11 cellular contexts compared by ENCODE assay signal in genomic region chr16:3460121-3460520, GRCh38. TPM values are rescaled to one million over a fixed set of nuclear protein-coding genes. Genes with fewer than 3 reads are reported as not detected.
DNase-seq lines count a peak whose midpoint lies in the region; ATAC-seq, FAIRE-seq and TF ChIP-seq lines count a peak whose summit lies in the region.
"Had no signal": no experiment of that assay in that cellular context is flagged by ENCODE, and none has a peak within 500 bp of the region (broad histone marks: within the 10 kb centered on the region; RNA-seq: fewer than 3 reads in every experiment).

No MANE protein-coding gene starts in this region.

- H3K27me3 Mint-ChIP-seq in activated naive CD4-positive, alpha-beta T cell treated with anti-CD3 and anti-CD28 coated beads, Interleukin-2, amount 10 ng/mL, durations not matched to agents 7 days and 5 days: no peaks in the 10 kb centered on the region
- H3K27me3 Mint-ChIP-seq in activated CD4-positive, alpha-beta memory T cell treated with anti-CD3 and anti-CD28 coated beads, Interleukin-2, amount 10 ng/mL, durations not matched to agents 7 days and 5 days: no peaks in the 10 kb centered on the region

- H3K9me3 ChIP-seq in kidney (ENCODE audit: control insufficient read depth in 1 of 2, low read length in 2 of 2): no peaks in the 10 kb centered on the region
- no peaks in the 10 kb centered on the region for H3K9me3 ChIP-seq in stomach

- peaks cover 18% of the 10 kb centered on the region for H3K36me3 Mint-ChIP-seq in activated naive CD4-positive, alpha-beta T cell treated with anti-CD3 and anti-CD28 coated beads, Interleukin-2, amount 10 ng/mL, durations not matched to agents 7 days and 5 days
- peaks cover 6 to 7% of the 10 kb centered on the region in 2 donors for H3K36me3 Mint-ChIP-seq in activated naive CD4-positive, alpha-beta T cell treated with anti-CD3 and anti-CD28 coated beads, Interleukin-2, amount 50 U/mL, for 72 hours
- peaks cover 16% of the 10 kb centered on the region for H3K36me3 Mint-ChIP-seq in activated CD4-positive, alpha-beta memory T cell treated with anti-CD3 and anti-CD28 coated beads, Interleukin-2, amount 10 ng/mL, durations not matched to agents 7 days and 5 days (ENCODE audit: low read depth)

- no peaks in the 10 kb centered on the region for H3K36me3 ChIP-seq in kidney (ENCODE audit: control insufficient read depth in 1 of 2, insufficient read depth in 2 of 2, low read length in 2 of 2)
- H3K36me3 ChIP-seq in stomach: peaks cover 0 to 6% (median 0%) of the 10 kb centered on the region in 4 donors

- DNase-seq in activated naive CD4-positive, alpha-beta T cell treated with anti-CD3 and anti-CD28 coated beads, Interleukin-2, amount 10 ng/mL, durations not matched to agents 7 days and 5 days: no peak
- no peak for DNase-seq in activated naive CD4-positive, alpha-beta T cell treated with anti-CD3 and anti-CD28 coated beads, Interleukin-2, amount 50 U/mL, for 72 hours (ENCODE audit: low spot score in 2 of 2)
- no peak for DNase-seq in activated CD4-positive, alpha-beta memory T cell treated with anti-CD3 and anti-CD28 coated beads, Interleukin-2, amount 10 ng/mL, durations not matched to agents 7 days and 5 days
- DNase-seq in kidney (peak; percentile 29), stomach (no peak), DMS114 treated with DMSO at 0.1 percent for 48 hours (lab: John Stamatoyannopoulos, UW; ENCODE audit: unreplicated experiment) (no peak)
- DNase-seq in stimulated activated CD4-positive, alpha-beta T cell treated with anti-CD3 and anti-CD28 coated beads, Interleukin-15, amount 100 ng/mL, for 24 hours: no peak
- no peak for DNase-seq in effector CD4-positive, alpha-beta T cell
- DNase-seq: NCI-H1092 treated with DMSO at 0.1 percent for 48 hours had no signal

- 54 to 69% (median 60%) methylated on average over 7 of the region's 7 CpGs for WGBS in stomach, 5 donors

- no peak for TF ChIP-seq CTCF in kidney (IDR thresholded peaks at IDR 0.05; ENCODE audit: borderline replicate concordance, extremely low read depth, insufficient read depth)
- TF ChIP-seq CTCF in stomach (IDR thresholded peaks at IDR 0.05): no peak

- intact Hi-C loops in kidney (cut with DNase I) (no loop called here), stomach (cut with DNase I; ENCODE audit: low total_unique reads) (no loop called here)

- peak overlapping the region; percentile 33 to 97 for H3K9ac ChIP-seq in kidney (ENCODE audit: low read length in 2 of 2)

- H3K9me3 Mint-ChIP-seq in activated naive CD4-positive, alpha-beta T cell treated with anti-CD3 and anti-CD28 coated beads, Interleukin-2, amount 10 ng/mL, durations not matched to agents 7 days and 5 days: no peaks in the 10 kb centered on the region
- H3K9me3 Mint-ChIP-seq in activated naive CD4-positive, alpha-beta T cell treated with anti-CD3 and anti-CD28 coated beads, Interleukin-2, amount 50 U/mL, for 72 hours: no peaks in the 10 kb centered on the region
- H3K9me3 Mint-ChIP-seq in activated CD4-positive, alpha-beta memory T cell treated with anti-CD3 and anti-CD28 coated beads, Interleukin-2, amount 10 ng/mL, durations not matched to agents 7 days and 5 days: no peaks in the 10 kb centered on the region

- peaks cover 31 to 38% of the 10 kb centered on the region in 2 donors for H3K4me1 ChIP-seq in kidney (ENCODE audit: control insufficient read depth in 1 of 2, insufficient read depth in 1 of 2, low read depth in 1 of 2, low read length in 2 of 2)
- peaks cover 51 to 85% (median 76%) of the 10 kb centered on the region in 4 donors for H3K4me1 ChIP-seq in stomach

- TF ChIP-seq EP300 in stomach (IDR thresholded peaks at IDR 0.05): no peak

- ATAC-seq in activated naive CD4-positive, alpha-beta T cell treated with anti-CD3 and anti-CD28 coated beads, Interleukin-2, amount 50 U/mL, for 72 hours: no peak

- H3K27ac ChIP-seq in kidney (ENCODE audit: low read depth in 2 of 2, low read length in 2 of 2): peak overlapping the region; percentile 81 to 98
- peak overlapping the region; percentile 59 to 99 (median 97) for H3K27ac ChIP-seq in stomach
- H3K27ac ChIP-seq: C4-2B had no signal

- peak overlapping the region; percentile 90 for H3K4me3 Mint-ChIP-seq in activated naive CD4-positive, alpha-beta T cell treated with anti-CD3 and anti-CD28 coated beads, Interleukin-2, amount 10 ng/mL, durations not matched to agents 7 days and 5 days
- peak overlapping the region; percentile 3 for H3K4me3 Mint-ChIP-seq in activated CD4-positive, alpha-beta memory T cell treated with anti-CD3 and anti-CD28 coated beads, Interleukin-2, amount 10 ng/mL, durations not matched to agents 7 days and 5 days

- H3K4me3 ChIP-seq in kidney (ENCODE audit: low read length in 2 of 2): peak overlapping the region; percentile 88 to 90
- peak overlapping the region in 2 of 4 donors; percentile 89 to 90 for H3K4me3 ChIP-seq in stomach

- no peak for TF ChIP-seq POLR2A in stomach (IDR thresholded peaks at IDR 0.05)

- peaks cover 64% of the 10 kb centered on the region for H3K4me1 Mint-ChIP-seq in activated naive CD4-positive, alpha-beta T cell treated with anti-CD3 and anti-CD28 coated beads, Interleukin-2, amount 10 ng/mL, durations not matched to agents 7 days and 5 days
- H3K4me1 Mint-ChIP-seq in activated CD4-positive, alpha-beta memory T cell treated with anti-CD3 and anti-CD28 coated beads, Interleukin-2, amount 10 ng/mL, durations not matched to agents 7 days and 5 days: peaks cover 57% of the 10 kb centered on the region

- POLR2A ChIA-PET in activated CD4-positive, alpha-beta memory T cell treated with anti-CD3 and anti-CD28 coated beads, Interleukin-2, amount 10 ng/mL, durations not matched to agents 7 days and 5 days (lab: Charles Lee): interaction anchor here (1.1 kb wide), 1 partner anchor 9 kb away, joined by 3 read pairs; no protein-coding TSS in a partner anchor

- H3K27ac Mint-ChIP-seq in activated naive CD4-positive, alpha-beta T cell treated with anti-CD3 and anti-CD28 coated beads, Interleukin-2, amount 10 ng/mL, durations not matched to agents 7 days and 5 days: no peak overlapping the region
- H3K27ac Mint-ChIP-seq in activated naive CD4-positive, alpha-beta T cell treated with anti-CD3 and anti-CD28 coated beads, Interleukin-2, amount 50 U/mL, for 72 hours: no peak overlapping the region
- H3K27ac Mint-ChIP-seq in activated CD4-positive, alpha-beta memory T cell treated with anti-CD3 and anti-CD28 coated beads, Interleukin-2, amount 10 ng/mL, durations not matched to agents 7 days and 5 days: peak overlapping the region; percentile 37

- no peaks in the 10 kb centered on the region for H3K27me3 ChIP-seq in stomach

- CTCF ChIA-PET in activated naive CD4-positive, alpha-beta T cell treated with anti-CD3 and anti-CD28 coated beads, Interleukin-2, amount 10 ng/mL, durations not matched to agents 7 days and 5 days (lab: Charles Lee): no interaction called here
- CTCF ChIA-PET in activated CD4-positive, alpha-beta memory T cell treated with anti-CD3 and anti-CD28 coated beads, Interleukin-2, amount 10 ng/mL, durations not matched to agents 7 days and 5 days (lab: Charles Lee): no interaction called here

- FAIRE-seq in kidney (lab: Jason Lieb, UNC): no peak
- FAIRE-seq: frontal cortex had no signal

RNA-seq across cellular contexts. Expression of gene NAA60, which starts 16.6 kb away (rescaled TPM):
- total RNA-seq in activated naive CD4-positive, alpha-beta T cell treated with anti-CD3 and anti-CD28 coated beads, Interleukin-2, amount 50 U/mL, for 72 hours: 10 to 100 TPM; 29.2 to 40.1 TPM
- 10 to 100 TPM; 46.1 to 46.4 TPM for total RNA-seq in activated CD4-positive, alpha-beta memory T cell treated with anti-CD3 and anti-CD28 coated beads, Interleukin-2, amount 10 ng/mL, durations not matched to agents 7 days and 5 days
- total RNA-seq in kidney: 51.6 TPM
- polyA plus RNA-seq in kidney (ENCODE audit: insufficient read depth, low read depth, low replicate concordance): 66.6 TPM
- total RNA-seq in stomach: 100 to 1,000 TPM in 2 of 5 donors, 10 to 100 TPM in 3; 25.3 to 155 (median 84.9) TPM
- 10 to 100 TPM; 39.3 to 55.3 (median 54.4) TPM for polyA plus RNA-seq in stomach

RNA-seq across cellular contexts. Expression of gene ZNF597, which starts 16.8 kb away (rescaled TPM):
- total RNA-seq in activated naive CD4-positive, alpha-beta T cell treated with anti-CD3 and anti-CD28 coated beads, Interleukin-2, amount 50 U/mL, for 72 hours: 1 to 10 TPM; 2.0 to 3.1 TPM
- 1 to 10 TPM; 2.1 to 2.2 TPM for total RNA-seq in activated CD4-positive, alpha-beta memory T cell treated with anti-CD3 and anti-CD28 coated beads, Interleukin-2, amount 10 ng/mL, durations not matched to agents 7 days and 5 days
- total RNA-seq in kidney (3.4 TPM), stomach (1 to 10 TPM in 2 of 5 donors, under 1 TPM in 2, not detected in 1; 0.45 to 2.2 (median 1.1) TPM)
- polyA plus RNA-seq in kidney (ENCODE audit: insufficient read depth, low read depth, low replicate concordance) (0.99 TPM), stomach (1 to 10 TPM in 1 of 3 donors, under 1 TPM in 2; 0.68 to 1.1 (median 0.78) TPM)

RNA-seq across cellular contexts. Expression of gene C16orf90, which starts 35.2 kb away (rescaled TPM):
- total RNA-seq in activated naive CD4-positive, alpha-beta T cell treated with anti-CD3 and anti-CD28 coated beads, Interleukin-2, amount 50 U/mL, for 72 hours: under 1 TPM in 1 of 2 donors, not detected in 1; 0.25 TPM
- not detected for total RNA-seq in activated CD4-positive, alpha-beta memory T cell treated with anti-CD3 and anti-CD28 coated beads, Interleukin-2, amount 10 ng/mL, durations not matched to agents 7 days and 5 days
- total RNA-seq in kidney (not detected), stomach (not detected)
- polyA plus RNA-seq in kidney (ENCODE audit: insufficient read depth, low read depth, low replicate concordance) (not detected), stomach (not detected)
- total RNA-seq: frontal cortex had no signal

RNA-seq across cellular contexts. Expression of gene CLUAP1, which starts 40.7 kb away (rescaled TPM):
- 10 to 100 TPM; 15.5 to 20.0 TPM for total RNA-seq in activated naive CD4-positive, alpha-beta T cell treated with anti-CD3 and anti-CD28 coated beads, Interleukin-2, amount 50 U/mL, for 72 hours
- 10 to 100 TPM; 21.9 to 24.1 TPM for total RNA-seq in activated CD4-positive, alpha-beta memory T cell treated with anti-CD3 and anti-CD28 coated beads, Interleukin-2, amount 10 ng/mL, durations not matched to agents 7 days and 5 days
- 44.8 TPM for total RNA-seq in kidney
- 39.3 TPM for polyA plus RNA-seq in kidney (ENCODE audit: insufficient read depth, low read depth, low replicate concordance)
- total RNA-seq in stomach: 10 to 100 TPM in 4 of 5 donors, 1 to 10 TPM in 1; 9.0 to 52.7 (median 22.2) TPM
- 10 to 100 TPM in 1 of 3 donors, 1 to 10 TPM in 2; 6.7 to 14.1 (median 7.6) TPM for polyA plus RNA-seq in stomach

RNA-seq across cellular contexts. Expression of gene ZNF174, which starts 59.1 kb away (rescaled TPM):
- total RNA-seq in activated naive CD4-positive, alpha-beta T cell treated with anti-CD3 and anti-CD28 coated beads, Interleukin-2, amount 50 U/mL, for 72 hours: 1 to 10 TPM; 5.2 to 7.7 TPM
- 10 to 100 TPM; 11.0 to 12.4 TPM for total RNA-seq in activated CD4-positive, alpha-beta memory T cell treated with anti-CD3 and anti-CD28 coated beads, Interleukin-2, amount 10 ng/mL, durations not matched to agents 7 days and 5 days
- total RNA-seq in kidney (12.4 TPM), stomach (10 to 100 TPM in 4 of 5 donors, 1 to 10 TPM in 1; 6.6 to 52.5 (median 21.7) TPM)
- polyA plus RNA-seq in kidney (ENCODE audit: insufficient read depth, low read depth, low replicate concordance) (10.9 TPM), stomach (1 to 10 TPM; 4.2 to 5.6 (median 5.0) TPM)
